In the genomic region with DNA sequence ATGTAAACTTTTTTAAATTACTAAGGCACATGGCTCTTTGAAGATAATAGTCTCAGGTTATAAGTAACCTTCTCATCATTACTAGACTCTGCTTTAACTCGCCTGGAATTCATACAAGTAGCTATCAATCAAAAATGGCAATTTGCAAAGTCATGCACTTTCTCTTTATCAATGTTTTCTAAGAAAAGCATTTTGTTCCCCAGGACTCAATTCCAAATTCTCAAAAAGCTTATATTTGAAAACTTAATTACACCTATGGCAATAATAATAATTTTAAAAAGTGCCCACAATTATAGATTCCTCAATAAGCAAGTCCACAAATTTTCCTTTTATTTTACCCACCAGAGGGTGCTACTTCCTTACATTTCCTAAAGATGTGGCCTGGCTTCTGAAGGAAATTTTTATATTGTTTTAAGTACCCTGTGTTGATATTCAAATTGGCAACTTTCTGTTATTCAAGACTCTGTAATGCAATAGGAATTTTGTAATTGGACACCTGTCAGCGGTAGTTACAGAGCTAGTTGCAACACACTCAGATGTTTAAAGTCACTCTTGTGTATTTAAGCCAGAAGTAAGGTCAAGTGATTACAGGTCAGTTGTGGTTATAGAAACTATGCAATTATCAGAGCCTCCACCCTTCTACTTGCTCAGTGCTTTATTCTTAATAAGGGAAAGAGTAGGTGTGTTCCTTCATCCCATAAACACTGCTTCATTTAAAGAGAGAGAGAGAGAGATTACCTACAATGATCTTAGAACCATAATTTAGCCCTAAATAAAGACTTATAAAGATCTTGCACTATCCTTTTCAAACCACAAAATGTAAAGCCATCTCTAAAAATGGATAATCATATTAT, we compare ENCODE assay signal across 8 cellular contexts. TPM values are rescaled to one million over a fixed set of nuclear protein-coding genes. Genes with fewer than 3 reads are reported as not detected.
A peak's percentile ranks its signal among the peaks of the same experiment; 100 is the strongest.
DNase-seq lines count a peak whose midpoint lies in the region; ATAC-seq, FAIRE-seq and TF ChIP-seq lines count a peak whose summit lies in the region.

No MANE protein-coding gene starts in this region.

- H2AFZ ChIP-seq in OCI-LY3 (ENCODE audit: low read depth, low read length) = peak overlapping the region; percentile 55

- H3K27me3 Mint-ChIP-seq in endothelial cell (ENCODE audit: unreplicated experiment) = no peaks in the 10 kb centered on the region

- H3K27ac ChIP-seq in OCI-LY3 (ENCODE audit: low read length) = no peak overlapping the region
- H3K27ac ChIP-seq in mucosa of rectum (ENCODE audit: low read depth in 2 of 2, low read length in 2 of 2) = peak overlapping the region; percentile 56 to 72

- peak; percentile 29 for DNase-seq in HuH-7 (ENCODE audit: low spot score)
- DNase-seq in endothelial cell (ENCODE audit: low spot score) = no peak

- no peaks in the 10 kb centered on the region for H3K9me3 Mint-ChIP-seq in endothelial cell (ENCODE audit: unreplicated experiment)

- H3K4me3 ChIP-seq in OCI-LY3 (ENCODE audit: low read length) (0 out of 2 replicates have a peak overlapping the region, but pooled peaks have one; percentile 5), mucosa of rectum (ENCODE audit: low read length in 2 of 2) (peak overlapping the region; percentile 29 to 49)

- H3K27me3 ChIP-seq in OCI-LY3 (ENCODE audit: low read depth, low read length) = no peaks in the 10 kb centered on the region
- H3K27me3 ChIP-seq in mucosa of rectum (ENCODE audit: control insufficient read depth in 2 of 2, insufficient read depth in 2 of 2, low read length in 2 of 2) = no peaks in the 10 kb centered on the region

- peak; percentile 89 for FAIRE-seq in G401.6 (lab: Jason Lieb, UNC)

- H3K9me3 ChIP-seq in OCI-LY3 (ENCODE audit: insufficient read depth, low read length) (no peaks in the 10 kb centered on the region), mucosa of rectum (ENCODE audit: control insufficient read depth in 2 of 2, low read length in 2 of 2) (peaks cover 0 to 3% of the 10 kb centered on the region in 2 donors)

- ATAC-seq in HG02763 (IDR thresholded peaks at IDR 0.05; ENCODE audit: unreplicated experiment) (no peak), HG03175 (IDR thresholded peaks at IDR 0.05; ENCODE audit: unreplicated experiment) (no peak), GM21717 (IDR thresholded peaks at IDR 0.05; ENCODE audit: unreplicated experiment) (no peak)

- H3K27ac Mint-ChIP-seq in endothelial cell (ENCODE audit: unreplicated experiment) = no peak overlapping the region

- peak overlapping the region; percentile 17 for H3K4me2 ChIP-seq in OCI-LY3 (ENCODE audit: low read length)

- H3K4me1 ChIP-seq in OCI-LY3 (ENCODE audit: low read length) (peaks cover 2% of the 10 kb centered on the region), mucosa of rectum (ENCODE audit: control insufficient read depth in 2 of 2, insufficient read depth in 2 of 2, low read length in 2 of 2) (peaks cover 13 to 31% of the 10 kb centered on the region in 2 donors)

- H3K36me3 Mint-ChIP-seq in endothelial cell (ENCODE audit: low read depth, unreplicated experiment) = no peaks in the 10 kb centered on the region

- H3K4me1 Mint-ChIP-seq in endothelial cell (ENCODE audit: unreplicated experiment) = peaks cover 6% of the 10 kb centered on the region

- H3K9ac ChIP-seq in OCI-LY3 (ENCODE audit: low read length) (no peak overlapping the region), mucosa of rectum (ENCODE audit: low read depth in 1 of 2, low read length in 2 of 2) (no peak overlapping the region)

- H3K4me3 Mint-ChIP-seq in endothelial cell (ENCODE audit: unreplicated experiment) = no peak overlapping the region

- H3K36me3 ChIP-seq in OCI-LY3 (replicated peaks; ENCODE audit: low read depth, low read length) = no peaks in the 10 kb centered on the region
- H3K36me3 ChIP-seq in mucosa of rectum (ENCODE audit: control insufficient read depth in 2 of 2, insufficient read depth in 2 of 2, low read length in 2 of 2) = no peaks in the 10 kb centered on the region

- H3K79me2 ChIP-seq in OCI-LY3 (ENCODE audit: low read length) = no peaks in the 10 kb centered on the region

- no peaks in the 10 kb centered on the region for H4K20me1 ChIP-seq in OCI-LY3 (ENCODE audit: insufficient read depth, low read length)

- TF ChIP-seq CTCF in OCI-LY3 (IDR thresholded peaks at IDR 0.05; ENCODE audit: low read depth, low read length) = peak; percentile 77
- peak; percentile 74 for TF ChIP-seq CTCF in endothelial cell (IDR thresholded peaks at IDR 0.05; ENCODE audit: unreplicated experiment)

RNA-seq across cellular contexts. Expression of gene HYAL4, which starts 47.1 kb away (rescaled TPM):
- 3.1 TPM for total RNA-seq in endothelial cell (ENCODE audit: unreplicated experiment)

RNA-seq across cellular contexts. Expression of gene WASL, which starts 49.1 kb away (rescaled TPM):
- 33.7 TPM for total RNA-seq in endothelial cell (ENCODE audit: unreplicated experiment)
